ENCODE assay signal across 18 cellular contexts in the genomic region with DNA sequence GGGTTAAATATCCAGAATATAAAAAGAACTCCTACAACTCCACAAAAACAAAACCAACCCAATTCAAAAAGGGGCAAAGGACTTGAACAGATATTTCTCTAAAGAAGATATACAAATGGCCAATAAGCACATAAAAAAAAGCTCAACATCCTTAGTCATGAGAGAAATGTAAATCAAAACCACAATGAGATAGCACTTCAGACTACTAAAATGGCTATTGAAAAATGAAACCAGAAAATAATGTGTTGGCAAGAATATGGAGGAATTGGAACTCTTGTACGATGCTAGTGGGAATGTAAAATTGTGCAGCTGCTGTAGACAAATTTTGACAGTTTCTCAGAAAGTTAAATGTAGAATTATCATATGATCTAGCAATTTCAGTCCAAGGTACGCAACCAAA.
"Had no signal": no experiment of that assay in that cellular context is flagged by ENCODE, and none has a peak within 500 bp of the region (broad histone marks: within the 10 kb centered on the region; RNA-seq: fewer than 3 reads in every experiment).

No MANE protein-coding gene starts in this region.

- H3K4me1 ChIP-seq: transverse colon, vagina had no signal

- H3K4me3 ChIP-seq: skin epidermis, transverse colon, vagina had no signal

- H3K9me3 ChIP-seq: transverse colon, vagina had no signal

- H3K36me3 ChIP-seq: transverse colon, vagina had no signal

- H3K27me3 ChIP-seq: transverse colon, vagina had no signal

- ATAC-seq: activated T-cell treated with anti-CD3 and anti-CD28 coated beads, Interleukin-2, amount 50 U/mL, for 72 hours; natural killer cell treated with Interleukin-12 subunit alpha and Interleukin-12 subunit beta and Interleukin-15 and Interleukin-18, amount 100 ng/mL, for 72 hours; stimulated activated naive B cell treated with anti-CD40 and anti-IgM and Interleukin-4, amounts not matched to agents 10 μg/mL and 1 μg/mL and 100 μg/mL, for 72 hours had no signal

- DNase-seq: activated CD4-positive, alpha-beta T cell treated with anti-CD3 and anti-CD28 coated beads, Interleukin-2, amount 10 ng/mL, durations not matched to agents 24 days and 14 days; activated CD4-positive, CD25-positive, alpha-beta regulatory T cell; activated CD8-positive, alpha-beta memory T cell treated with anti-CD3 and anti-CD28 coated beads, Interleukin-2, amount 50 U/mL, for 48 hours; activated gamma-delta T cell; activated T-cell treated with anti-CD3 and anti-CD28 coated beads, Interleukin-2, amount 50 U/mL, for 72 hours; amygdala; effector CD8-positive, alpha-beta T cell; hypothalamus; mesendoderm; nucleus accumbens; posterior cingulate gyrus; stimulated activated CD4-positive, alpha-beta T cell treated with anti-CD3 and anti-CD28 coated beads, Interleukin-15, amount 100 ng/mL, for 24 hours; stimulated activated CD4-positive, alpha-beta T cell treated with anti-CD3 and anti-CD28 coated beads, Interleukin-4, amount 100 ng/mL, for 1 hour; stimulated activated naive B cell treated with anti-CD40 and anti-IgM and Interleukin-4, amounts not matched to agents 10 μg/mL and 1 μg/mL and 100 μg/mL, for 72 hours; transverse colon had no signal

- H3K27ac ChIP-seq: skin epidermis, transverse colon, vagina had no signal
